Comparison of ENCODE assay signal across 8 cellular contexts in genomic region chr19:2231621-2232221, GRCh38. TPM values are rescaled to one million over a fixed set of nuclear protein-coding genes. Genes with fewer than 3 reads are reported as not detected.
DNase-seq lines count a peak whose midpoint lies in the region; ATAC-seq and TF ChIP-seq lines count a peak whose summit lies in the region.
"Had no signal": no experiment of that assay in that cellular context is flagged by ENCODE, and none has a peak within 500 bp of the region (broad histone marks: within the 10 kb centered on the region; RNA-seq: fewer than 3 reads in every experiment).

No MANE protein-coding gene starts in this region.

- H3K36me3 Mint-ChIP-seq in activated CD8-positive, alpha-beta memory T cell treated with anti-CD3 and anti-CD28 coated beads, Interleukin-2, amount 10 ng/mL, durations not matched to agents 7 days and 5 days, result peaks cover 25% of the 10 kb centered on the region
- H3K36me3 Mint-ChIP-seq in stimulated activated naive B cell treated with anti-CD40 and anti-IgM and Interleukin-4, amounts not matched to agents 10 μg/mL and 1 μg/mL and 100 μg/mL, for 72 hours, result peaks cover 54% of the 10 kb centered on the region in 2 donors
- H3K36me3 Mint-ChIP-seq in stimulated activated memory B cell treated with anti-CD40 and anti-IgM and Interleukin-4, amounts not matched to agents 10 μg/mL and 1 μg/mL and 100 μg/mL, for 72 hours, result peaks cover 45% of the 10 kb centered on the region

- H3K4me1 Mint-ChIP-seq in activated CD8-positive, alpha-beta memory T cell treated with anti-CD3 and anti-CD28 coated beads, Interleukin-2, amount 10 ng/mL, durations not matched to agents 7 days and 5 days, result peaks cover 23% of the 10 kb centered on the region
- H3K4me1 Mint-ChIP-seq in stimulated activated naive B cell treated with anti-CD40 and anti-IgM and Interleukin-4, amounts not matched to agents 10 μg/mL and 1 μg/mL and 100 μg/mL, for 72 hours, result peaks cover 31 to 68% of the 10 kb centered on the region in 2 donors
- peaks cover 62% of the 10 kb centered on the region for H3K4me1 Mint-ChIP-seq in stimulated activated memory B cell treated with anti-CD40 and anti-IgM and Interleukin-4, amounts not matched to agents 10 μg/mL and 1 μg/mL and 100 μg/mL, for 72 hours

- peak; percentile 70 for DNase-seq in activated CD8-positive, alpha-beta memory T cell treated with anti-CD3 and anti-CD28 coated beads for 24 hours
- DNase-seq in activated CD8-positive, alpha-beta memory T cell treated with anti-CD3 and anti-CD28 coated beads, Interleukin-2, amount 10 ng/mL, durations not matched to agents 7 days and 5 days, result no peak
- no peak for DNase-seq in stimulated activated naive B cell treated with anti-CD40 and anti-IgM and Interleukin-4, amounts not matched to agents 10 μg/mL and 1 μg/mL and 100 μg/mL, for 72 hours
- no peak for DNase-seq in NCI-H1694 treated with DMSO at 0.1 percent for 48 hours (lab: John Stamatoyannopoulos, UW)
- DNase-seq: CD8-positive, alpha-beta memory T cell; NCI-H2227 treated with DMSO at 0.1 percent for 48 hours had no signal

- no peak overlapping the region for H3K27ac Mint-ChIP-seq in activated CD8-positive, alpha-beta memory T cell treated with anti-CD3 and anti-CD28 coated beads, Interleukin-2, amount 10 ng/mL, durations not matched to agents 7 days and 5 days
- H3K27ac Mint-ChIP-seq in stimulated activated naive B cell treated with anti-CD40 and anti-IgM and Interleukin-4, amounts not matched to agents 10 μg/mL and 1 μg/mL and 100 μg/mL, for 72 hours, result peak overlapping the region; percentile 80
- no peak overlapping the region for H3K27ac Mint-ChIP-seq in stimulated activated memory B cell treated with anti-CD40 and anti-IgM and Interleukin-4, amounts not matched to agents 10 μg/mL and 1 μg/mL and 100 μg/mL, for 72 hours

- no peaks in the 10 kb centered on the region for H3K27me3 Mint-ChIP-seq in activated CD8-positive, alpha-beta memory T cell treated with anti-CD3 and anti-CD28 coated beads, Interleukin-2, amount 10 ng/mL, durations not matched to agents 7 days and 5 days
- H3K27me3 Mint-ChIP-seq in stimulated activated naive B cell treated with anti-CD40 and anti-IgM and Interleukin-4, amounts not matched to agents 10 μg/mL and 1 μg/mL and 100 μg/mL, for 72 hours, result no peaks in the 10 kb centered on the region
- no peaks in the 10 kb centered on the region for H3K27me3 Mint-ChIP-seq in stimulated activated memory B cell treated with anti-CD40 and anti-IgM and Interleukin-4, amounts not matched to agents 10 μg/mL and 1 μg/mL and 100 μg/mL, for 72 hours

- ATAC-seq in activated CD8-positive, alpha-beta memory T cell treated with anti-CD3 and anti-CD28 coated beads, Interleukin-2, amount 10 ng/mL, durations not matched to agents 7 days and 5 days, result no peak
- ATAC-seq in stimulated activated naive B cell treated with anti-CD40 and anti-IgM and Interleukin-4, amounts not matched to agents 10 μg/mL and 1 μg/mL and 100 μg/mL, for 72 hours (replicated peaks), result no peak
- ATAC-seq in stimulated activated memory B cell treated with anti-CD40 and anti-IgM and Interleukin-4, amounts not matched to agents 10 μg/mL and 1 μg/mL and 100 μg/mL, for 72 hours, result no peak

- H3K27ac ChIP-seq in VCaP, result no peak overlapping the region; the same call in 1 of the 2 replicates

- CTCF ChIA-PET in activated CD8-positive, alpha-beta memory T cell treated with anti-CD3 and anti-CD28 coated beads, Interleukin-2, amount 10 ng/mL, durations not matched to agents 7 days and 5 days (lab: Charles Lee), result interaction anchor here (1.1 to 1.2 kb wide), 2 partner anchors 76 to 159 kb away, joined by 3 to 4 read pairs; no protein-coding TSS in a partner anchor

- no peak overlapping the region for H3K4me3 Mint-ChIP-seq in activated CD8-positive, alpha-beta memory T cell treated with anti-CD3 and anti-CD28 coated beads, Interleukin-2, amount 10 ng/mL, durations not matched to agents 7 days and 5 days
- no peak overlapping the region for H3K4me3 Mint-ChIP-seq in stimulated activated naive B cell treated with anti-CD40 and anti-IgM and Interleukin-4, amounts not matched to agents 10 μg/mL and 1 μg/mL and 100 μg/mL, for 72 hours
- H3K4me3 Mint-ChIP-seq in stimulated activated memory B cell treated with anti-CD40 and anti-IgM and Interleukin-4, amounts not matched to agents 10 μg/mL and 1 μg/mL and 100 μg/mL, for 72 hours, result no peak overlapping the region

- no peaks in the 10 kb centered on the region for H3K9me3 Mint-ChIP-seq in activated CD8-positive, alpha-beta memory T cell treated with anti-CD3 and anti-CD28 coated beads, Interleukin-2, amount 10 ng/mL, durations not matched to agents 7 days and 5 days (ENCODE audit: low read depth)
- no peaks in the 10 kb centered on the region for H3K9me3 Mint-ChIP-seq in stimulated activated naive B cell treated with anti-CD40 and anti-IgM and Interleukin-4, amounts not matched to agents 10 μg/mL and 1 μg/mL and 100 μg/mL, for 72 hours
- no peaks in the 10 kb centered on the region for H3K9me3 Mint-ChIP-seq in stimulated activated memory B cell treated with anti-CD40 and anti-IgM and Interleukin-4, amounts not matched to agents 10 μg/mL and 1 μg/mL and 100 μg/mL, for 72 hours
- H3K9me3 Mint-ChIP-seq: CD8-positive, alpha-beta memory T cell had no signal

- TF ChIP-seq CTCF in VCaP (conservative IDR thresholded peaks at IDR 0.05), result peak; percentile 29; the same call in 1 of the 2 replicates

RNA-seq across cellular contexts. Expression of gene PLEKHJ1, which starts 4.4 kb away (rescaled TPM):
- 10 to 100 TPM; 78.3 to 80.8 TPM for total RNA-seq in activated CD8-positive, alpha-beta memory T cell treated with anti-CD3 and anti-CD28 coated beads, Interleukin-2, amount 10 ng/mL, durations not matched to agents 7 days and 5 days

RNA-seq across cellular contexts. Expression of gene SF3A2, which starts 4.9 kb away (rescaled TPM):
- total RNA-seq in activated CD8-positive, alpha-beta memory T cell treated with anti-CD3 and anti-CD28 coated beads, Interleukin-2, amount 10 ng/mL, durations not matched to agents 7 days and 5 days, result 100 to 1,000 TPM; 167 to 178 TPM

RNA-seq across cellular contexts. Expression of gene AMH, which starts 17.4 kb away (rescaled TPM):
- total RNA-seq in activated CD8-positive, alpha-beta memory T cell treated with anti-CD3 and anti-CD28 coated beads, Interleukin-2, amount 10 ng/mL, durations not matched to agents 7 days and 5 days, result 1 to 10 TPM; 5.1 to 6.0 TPM

RNA-seq across cellular contexts. Expression of gene JSRP1, which starts 24.5 kb away (rescaled TPM):
- 1 to 10 TPM in 1 of 2 experiments, not detected in 1; 1.0 TPM for total RNA-seq in activated CD8-positive, alpha-beta memory T cell treated with anti-CD3 and anti-CD28 coated beads, Interleukin-2, amount 10 ng/mL, durations not matched to agents 7 days and 5 days

RNA-seq across cellular contexts. Expression of gene PEAK3, which starts 50.3 kb away (rescaled TPM):
- total RNA-seq in activated CD8-positive, alpha-beta memory T cell treated with anti-CD3 and anti-CD28 coated beads, Interleukin-2, amount 10 ng/mL, durations not matched to agents 7 days and 5 days, result under 1 TPM in 1 of 2 experiments, not detected in 1; 0.54 TPM
- total RNA-seq: CD8-positive, alpha-beta memory T cell had no signal
